ENCODE assay signal across 22 cellular contexts in genomic region chr10:71206911-71207310, GRCh38. TPM values are rescaled to one million over a fixed set of nuclear protein-coding genes. Genes with fewer than 3 reads are reported as not detected.
"Had no signal": no experiment of that assay in that cellular context is flagged by ENCODE, and none has a peak within 500 bp of the region (broad histone marks: within the 10 kb centered on the region; RNA-seq: fewer than 3 reads in every experiment).

No MANE protein-coding gene starts in this region.

- H3K9me3 ChIP-seq: breast epithelium, SJCRH30, SK-N-SH had no signal

- H3K9me3 Mint-ChIP-seq: activated CD4-positive, alpha-beta memory T cell treated with anti-CD3 and anti-CD28 coated beads for 36 hours; activated CD4-positive, alpha-beta T cell treated with anti-CD3 and anti-CD28 coated beads, Interleukin-2, amount 10 ng/mL, durations not matched to agents 7 days and 5 days; activated naive CD4-positive, alpha-beta T cell treated with anti-CD3 and anti-CD28 coated beads, Interleukin-2, amount 50 U/mL, for 24 hours; activated T-cell treated with anti-CD3 and anti-CD28 coated beads, Interleukin-2, amount 50 U/mL, for 72 hours; activated T-helper 2 cell treated with anti-CD3 and anti-CD28 coated beads, Interferon-gamma antibody, Interleukin-2, Interleukin-4, amounts not matched to agents 10 μg/mL and 5 μg/mL and 100 μg/mL, durations not matched to agents 14 hours and 24 hours and 36 hours had no signal

- ATAC-seq: activated T-cell treated with anti-CD3 and anti-CD28 coated beads, Interleukin-2, amount 50 U/mL, for 72 hours; K562 had no signal

- H3K4me3 ChIP-seq: breast epithelium, K562, SJCRH30 had no signal

- H3K36me3 Mint-ChIP-seq: activated CD4-positive, alpha-beta memory T cell treated with anti-CD3 and anti-CD28 coated beads for 36 hours; activated naive CD4-positive, alpha-beta T cell treated with anti-CD3 and anti-CD28 coated beads, Interleukin-2, amount 50 U/mL, for 24 hours had no signal

- H3K27ac ChIP-seq: breast epithelium, SJCRH30, VCaP had no signal

- H3K36me3 ChIP-seq: breast epithelium, SJCRH30 had no signal

- H3K27ac Mint-ChIP-seq: activated CD4-positive, alpha-beta memory T cell treated with anti-CD3 and anti-CD28 coated beads for 36 hours; activated CD4-positive, alpha-beta T cell treated with anti-CD3 and anti-CD28 coated beads, Interleukin-2, amount 10 ng/mL, durations not matched to agents 7 days and 5 days; activated naive CD4-positive, alpha-beta T cell treated with anti-CD3 and anti-CD28 coated beads, Interleukin-2, amount 50 U/mL, for 24 hours; activated T-cell treated with anti-CD3 and anti-CD28 coated beads, Interleukin-2, amount 50 U/mL, for 72 hours; activated T-helper 2 cell treated with anti-CD3 and anti-CD28 coated beads, Interferon-gamma antibody, Interleukin-2, Interleukin-4, amounts not matched to agents 10 μg/mL and 5 μg/mL and 100 μg/mL, durations not matched to agents 14 hours and 24 hours and 36 hours had no signal

- H3K4me1 ChIP-seq: breast epithelium, SJCRH30 had no signal

- DNase-seq: activated CD4-positive, alpha-beta memory T cell treated with anti-CD3 and anti-CD28 coated beads for 36 hours; activated CD4-positive, alpha-beta T cell treated with anti-CD3 and anti-CD28 coated beads, Interleukin-2, amount 10 ng/mL, durations not matched to agents 7 days and 5 days; activated CD4-positive, CD25-positive, alpha-beta regulatory T cell; activated naive CD4-positive, alpha-beta T cell; activated T-cell treated with anti-CD3 and anti-CD28 coated beads, Interleukin-2, amount 50 U/mL, for 72 hours; caudate nucleus; Karpas-422; NCI-H1105 treated with DMSO at 0.1 percent for 48 hours; NCI-H1436 treated with DMSO at 0.1 percent for 48 hours; NCI-H187; NCI-H2081; NCI-H510A treated with DMSO at 0.1 percent for 48 hours; SJCRH30; SK-N-SH; T-helper 1 cell had no signal

- H3K4me3 Mint-ChIP-seq: activated CD4-positive, alpha-beta memory T cell treated with anti-CD3 and anti-CD28 coated beads for 36 hours; activated CD4-positive, alpha-beta T cell treated with anti-CD3 and anti-CD28 coated beads, Interleukin-2, amount 10 ng/mL, durations not matched to agents 7 days and 5 days; activated naive CD4-positive, alpha-beta T cell treated with anti-CD3 and anti-CD28 coated beads, Interleukin-2, amount 50 U/mL, for 24 hours; activated T-cell treated with anti-CD3 and anti-CD28 coated beads, Interleukin-2, amount 50 U/mL, for 72 hours had no signal

RNA-seq across cellular contexts. Expression of gene UNC5B, which starts 5.5 kb away (rescaled TPM):
- total RNA-seq: activated CD4-positive, alpha-beta T cell treated with anti-CD3 and anti-CD28 coated beads, Interleukin-2, amount 10 ng/mL, durations not matched to agents 7 days and 5 days; activated T-helper 2 cell treated with anti-CD3 and anti-CD28 coated beads, Interferon-gamma antibody, Interleukin-2, Interleukin-4, amounts not matched to agents 10 μg/mL and 5 μg/mL and 100 μg/mL, durations not matched to agents 14 hours and 24 hours and 36 hours; OCI-LY7; T-helper 2 cell treated with Interferon-gamma antibody and Interleukin-4, amounts not matched to agents 100 ng/mL and 5 ng/mL, for 36 hours had no signal
